In the genomic region with DNA sequence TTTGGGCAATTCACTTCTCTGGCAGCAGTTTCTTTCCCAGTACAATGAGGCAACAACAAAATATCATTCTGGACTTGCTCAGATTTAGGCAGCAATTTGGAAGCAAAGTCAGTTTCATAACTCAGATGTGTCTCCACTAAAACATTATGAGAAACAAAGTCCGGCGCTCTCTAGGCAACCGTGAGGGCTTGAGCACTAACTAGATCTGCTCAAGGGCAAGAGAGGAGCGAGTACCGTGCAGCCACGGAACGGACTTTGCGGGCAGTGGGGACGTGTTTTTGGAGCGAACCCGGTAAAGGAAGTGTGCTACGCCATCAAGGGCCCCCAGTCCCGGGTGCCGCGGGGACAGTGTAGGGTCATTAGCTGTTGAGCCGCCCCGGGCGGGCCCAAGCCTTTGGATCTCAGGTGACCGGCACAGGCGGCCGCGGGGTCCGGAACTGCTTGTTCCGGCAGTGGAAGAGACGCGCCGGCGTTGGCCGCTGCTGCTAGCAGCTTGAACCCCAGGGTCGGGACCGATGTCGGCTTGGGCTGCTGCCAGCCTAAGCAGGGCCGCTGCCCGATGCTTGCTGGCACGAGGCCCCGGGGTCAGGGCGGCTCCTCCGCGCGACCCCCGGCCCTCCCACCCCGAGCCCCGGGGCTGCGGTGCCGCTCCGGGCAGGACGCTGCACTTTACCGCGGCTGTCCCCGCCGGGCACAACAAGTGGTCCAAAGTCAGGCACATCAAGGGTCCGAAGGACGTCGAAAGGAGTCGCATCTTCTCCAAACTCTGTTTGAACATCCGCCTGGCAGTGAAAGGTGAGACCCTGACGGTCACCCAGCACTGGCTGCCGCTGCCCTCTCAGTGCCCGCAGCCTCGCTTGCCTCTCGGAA, we compare ENCODE assay signal across 8 cellular contexts. TPM values are rescaled to one million over a fixed set of nuclear protein-coding genes. Genes with fewer than 3 reads are reported as not detected.
DNase-seq lines count a peak whose midpoint lies in the region; ATAC-seq and TF ChIP-seq lines count a peak whose summit lies in the region.

A gene (plus strand): TSS at position 327 of the 870 bp plus-strand sequence. CDS start 189 bp downstream, at position 516.

- H3K9me3 ChIP-seq in suprapubic skin, result no peaks in the 10 kb centered on the region

- H3K4me1 ChIP-seq in suprapubic skin, result peaks cover 19% of the 10 kb centered on the region

- no peaks in the 10 kb centered on the region for H3K27me3 Mint-ChIP-seq in activated naive CD4-positive, alpha-beta T cell treated with anti-CD3 and anti-CD28 coated beads, Interleukin-2, amount 50 U/mL, for 24 hours
- H3K27me3 Mint-ChIP-seq in glutamatergic neuron (ENCODE audit: unreplicated experiment), result peaks cover 2% of the 10 kb centered on the region

- H3K4me1 Mint-ChIP-seq in activated naive CD4-positive, alpha-beta T cell treated with anti-CD3 and anti-CD28 coated beads, Interleukin-2, amount 50 U/mL, for 24 hours, result peaks cover 26% of the 10 kb centered on the region
- peaks cover 9% of the 10 kb centered on the region for H3K4me1 Mint-ChIP-seq in glutamatergic neuron (ENCODE audit: low read depth, unreplicated experiment)

- H3K27me3 ChIP-seq in suprapubic skin, result no peaks in the 10 kb centered on the region

- no peak for TF ChIP-seq EP300 in suprapubic skin (IDR thresholded peaks at IDR 0.05)

- H3K27ac Mint-ChIP-seq in activated naive CD4-positive, alpha-beta T cell treated with anti-CD3 and anti-CD28 coated beads, Interleukin-2, amount 50 U/mL, for 24 hours, result peak within 1 kb of the TSS; percentile 95
- H3K27ac Mint-ChIP-seq in glutamatergic neuron (ENCODE audit: unreplicated experiment), result peak within 1 kb of the TSS; percentile 68

- peak within 1 kb of the TSS; percentile 88 for H3K27ac ChIP-seq in suprapubic skin

- H3K9me3 Mint-ChIP-seq in activated naive CD4-positive, alpha-beta T cell treated with anti-CD3 and anti-CD28 coated beads, Interleukin-2, amount 50 U/mL, for 24 hours, result no peaks in the 10 kb centered on the region
- peaks cover 4% of the 10 kb centered on the region for H3K9me3 Mint-ChIP-seq in glutamatergic neuron (ENCODE audit: unreplicated experiment)

- H3K4me3 Mint-ChIP-seq in activated naive CD4-positive, alpha-beta T cell treated with anti-CD3 and anti-CD28 coated beads, Interleukin-2, amount 50 U/mL, for 24 hours, result peak within 1 kb of the TSS; percentile 98
- peak within 1 kb of the TSS; percentile 95 for H3K4me3 Mint-ChIP-seq in glutamatergic neuron (ENCODE audit: unreplicated experiment)

- TF ChIP-seq CTCF in glutamatergic neuron (IDR thresholded peaks at IDR 0.05; ENCODE audit: partially characterized antibody, unreplicated experiment) (no peak), omental fat pad (IDR thresholded peaks at IDR 0.05) (no peak), suprapubic skin (IDR thresholded peaks at IDR 0.05) (no peak)

- no peak for TF ChIP-seq POLR2A in suprapubic skin (IDR thresholded peaks at IDR 0.05)

- peak; percentile 77 for DNase-seq in NCI-H1092 treated with DMSO at 0.1 percent for 48 hours (lab: John Stamatoyannopoulos, UW)
- peak; percentile 67 for DNase-seq in SKM-1 (lab: John Stamatoyannopoulos, UW; ENCODE audit: unreplicated experiment)
- peak; percentile 88 for DNase-seq in glutamatergic neuron
- no peak for DNase-seq in omental fat pad (ENCODE audit: low spot score)
- DNase-seq in suprapubic skin (ENCODE audit: low spot score in 2 of 2), result peak; percentile 84 to 92

- H3K36me3 ChIP-seq in suprapubic skin, result peaks cover 16% of the 10 kb centered on the region

- under 1% methylated on average over 31 of the region's 61 CpGs for WGBS in suprapubic skin

- peaks cover 4% of the 10 kb centered on the region for H3K36me3 Mint-ChIP-seq in activated naive CD4-positive, alpha-beta T cell treated with anti-CD3 and anti-CD28 coated beads, Interleukin-2, amount 50 U/mL, for 24 hours
- H3K36me3 Mint-ChIP-seq in glutamatergic neuron (ENCODE audit: unreplicated experiment), result no peaks in the 10 kb centered on the region

- ATAC-seq in HG02571 (IDR thresholded peaks at IDR 0.05; ENCODE audit: unreplicated experiment) (peak; percentile 80), omental fat pad (ENCODE audit: low FRiP score) (peak; percentile 90)

- H3K4me3 ChIP-seq in GM08714 (ENCODE audit: low read length), result peak within 1 kb of the TSS; percentile 72
- H3K4me3 ChIP-seq in suprapubic skin, result peak within 1 kb of the TSS; percentile 97

RNA-seq across cellular contexts. Expression of the gene that starts here (rescaled TPM):
- total RNA-seq in glutamatergic neuron (ENCODE audit: unreplicated experiment) (23.2 TPM), omental fat pad (10 to 100 TPM in 2 of 4 donors, 1 to 10 TPM in 2; 8.5 to 12.0 (median 10.1) TPM), suprapubic skin (10 to 100 TPM in 2 of 4 donors, 1 to 10 TPM in 2; 9.3 to 20.2 (median 10.2) TPM)
